23 cellular contexts compared by ENCODE assay signal in the genomic region with DNA sequence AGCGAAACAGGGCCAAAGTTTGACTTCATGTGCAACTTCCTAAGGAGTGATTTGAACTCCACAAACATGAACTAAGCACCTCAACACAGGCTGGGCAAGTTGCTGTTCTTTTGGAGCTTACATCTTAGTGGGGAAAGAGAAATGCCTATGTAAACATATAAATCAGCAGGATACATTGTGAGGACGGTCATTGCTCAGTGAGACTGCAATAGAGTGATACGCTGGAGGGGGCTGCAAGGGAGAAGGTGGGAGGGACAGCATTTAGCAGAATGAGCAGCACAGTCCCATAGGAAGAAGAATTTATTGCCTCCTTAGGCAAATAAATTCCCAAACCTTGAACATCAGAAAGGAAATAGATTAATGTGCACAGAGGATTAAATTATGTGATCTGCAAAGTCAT.
DNase-seq lines count a peak whose midpoint lies in the region; ATAC-seq and TF ChIP-seq lines count a peak whose summit lies in the region.
"Had no signal": no experiment of that assay in that cellular context is flagged by ENCODE, and none has a peak within 500 bp of the region (broad histone marks: within the 10 kb centered on the region; RNA-seq: fewer than 3 reads in every experiment).

No MANE protein-coding gene starts in this region.

- in situ Hi-C loops in mammary epithelial cell (cut with MboI; ENCODE audit: low sequenced_read_pairs in 2 of 2), result no loop called here

- peak overlapping the region; percentile 87 for H3K27ac Mint-ChIP-seq in mesothelial cell of epicardium
- no peak overlapping the region for H3K27ac Mint-ChIP-seq in endothelial cell (ENCODE audit: unreplicated experiment)
- H3K27ac Mint-ChIP-seq: activated CD8-positive, alpha-beta T cell treated with anti-CD3 and anti-CD28 coated beads for 36 hours; activated naive CD4-positive, alpha-beta T cell treated with anti-CD3 and anti-CD28 coated beads, Interleukin-2, amount 50 U/mL, for 24 hours; activated T-helper 2 cell treated with anti-CD3 and anti-CD28 coated beads, Interferon-gamma antibody, Interleukin-2, Interleukin-4, amounts not matched to agents 10 μg/mL and 5 μg/mL and 100 μg/mL, durations not matched to agents 14 hours and 24 hours and 36 hours; dendritic cell treated with granulocyte-macrophage colony-stimulating factor and Interleukin-4, amounts not matched to agents 40 ng/mL and 50 ng/mL, for 4 days; T-helper 17 cell had no signal

- no peak for ATAC-seq in left colon
- ATAC-seq: activated CD8-positive, alpha-beta T cell treated with anti-CD3 and anti-CD28 coated beads for 36 hours; right cardiac atrium; T-helper 17 cell had no signal

- H3K36me3 ChIP-seq in OCI-LY3 (replicated peaks; ENCODE audit: low read depth, low read length) (no peaks in the 10 kb centered on the region), mammary epithelial cell (ENCODE audit: insufficient read depth, low read length) (no peaks in the 10 kb centered on the region)
- H3K36me3 ChIP-seq: lower lobe of right lung had no signal

- H3K27me3 Mint-ChIP-seq in mesothelial cell of epicardium (ENCODE audit: low read depth) (no peaks in the 10 kb centered on the region), endothelial cell (ENCODE audit: unreplicated experiment) (peaks cover 5% of the 10 kb centered on the region)
- H3K27me3 Mint-ChIP-seq: dendritic cell treated with granulocyte-macrophage colony-stimulating factor and Interleukin-4, amounts not matched to agents 40 ng/mL and 50 ng/mL, for 4 days had no signal

- no TSS peak for BruUV-seq in mammary epithelial cell (replicated peaks; lab: Mats Ljungman, UMichigan)

- no peak overlapping the region for H3K4me3 Mint-ChIP-seq in mesothelial cell of epicardium
- no peak overlapping the region for H3K4me3 Mint-ChIP-seq in endothelial cell (ENCODE audit: unreplicated experiment)
- H3K4me3 Mint-ChIP-seq: activated CD8-positive, alpha-beta T cell treated with anti-CD3 and anti-CD28 coated beads for 36 hours; activated naive CD4-positive, alpha-beta T cell treated with anti-CD3 and anti-CD28 coated beads, Interleukin-2, amount 50 U/mL, for 24 hours; dendritic cell treated with granulocyte-macrophage colony-stimulating factor and Interleukin-4, amounts not matched to agents 40 ng/mL and 50 ng/mL, for 4 days; T-helper 17 cell had no signal

- intact Hi-C loops in mammary epithelial cell (cut with micrococcal nuclease), result loop anchor here (1.0 to 2.0 kb wide), 3 partner anchors 12 to 44 kb away; no protein-coding TSS in a partner anchor
- intact Hi-C loops in left colon (cut with DNase I, micrococcal nuclease), result no loop called here

- H3K4me1 Mint-ChIP-seq in mesothelial cell of epicardium (peaks cover 68% of the 10 kb centered on the region), endothelial cell (ENCODE audit: unreplicated experiment) (no peaks in the 10 kb centered on the region)

- H3K9me3 ChIP-seq in OCI-LY3 (ENCODE audit: insufficient read depth, low read length) (no peaks in the 10 kb centered on the region), mammary epithelial cell (replicated peaks; ENCODE audit: insufficient read depth, low read length) (no peaks in the 10 kb centered on the region)
- H3K9me3 ChIP-seq: lower lobe of right lung had no signal

- no peaks in the 10 kb centered on the region for H3K9me3 Mint-ChIP-seq in mesothelial cell of epicardium
- no peaks in the 10 kb centered on the region for H3K9me3 Mint-ChIP-seq in endothelial cell (ENCODE audit: unreplicated experiment)
- H3K9me3 Mint-ChIP-seq: activated CD8-positive, alpha-beta T cell treated with anti-CD3 and anti-CD28 coated beads for 36 hours; activated naive CD4-positive, alpha-beta T cell treated with anti-CD3 and anti-CD28 coated beads, Interleukin-2, amount 50 U/mL, for 24 hours; activated T-helper 2 cell treated with anti-CD3 and anti-CD28 coated beads, Interferon-gamma antibody, Interleukin-2, Interleukin-4, amounts not matched to agents 10 μg/mL and 5 μg/mL and 100 μg/mL, durations not matched to agents 14 hours and 24 hours and 36 hours; dendritic cell treated with granulocyte-macrophage colony-stimulating factor and Interleukin-4, amounts not matched to agents 40 ng/mL and 50 ng/mL, for 4 days had no signal

- H3K27me3 ChIP-seq in OCI-LY3 (ENCODE audit: low read depth, low read length) (peaks cover 81% of the 10 kb centered on the region), mammary epithelial cell (ENCODE audit: insufficient read depth, low read length) (no peaks in the 10 kb centered on the region)

- TF ChIP-seq CTCF in C4-2B (conservative IDR thresholded peaks at IDR 0.05) (no peak), OCI-LY3 (IDR thresholded peaks at IDR 0.05; ENCODE audit: low read depth, low read length) (no peak), mammary epithelial cell (conservative IDR thresholded peaks at IDR 0.05 in 1 of 2, IDR thresholded peaks at IDR 0.05 in 1 of 2; ENCODE audit: extremely low read depth in 1 of 2, insufficient read depth in 1 of 2, low read depth in 1 of 2, low read length in 2 of 2) (no peak), mesothelial cell of epicardium (IDR thresholded peaks at IDR 0.05; ENCODE audit: unreplicated experiment) (no peak), endothelial cell (IDR thresholded peaks at IDR 0.05; ENCODE audit: unreplicated experiment) (no peak)

- H4K20me1 ChIP-seq in OCI-LY3 (ENCODE audit: insufficient read depth, low read length) (no peaks in the 10 kb centered on the region), mammary epithelial cell (ENCODE audit: insufficient read depth, low read length) (no peaks in the 10 kb centered on the region)

- H3K36me3 Mint-ChIP-seq in mesothelial cell of epicardium (no peaks in the 10 kb centered on the region), endothelial cell (ENCODE audit: low read depth, unreplicated experiment) (no peaks in the 10 kb centered on the region)
- H3K36me3 Mint-ChIP-seq: activated naive CD4-positive, alpha-beta T cell treated with anti-CD3 and anti-CD28 coated beads, Interleukin-2, amount 50 U/mL, for 24 hours had no signal

- H3K4me3 ChIP-seq in OCI-LY3 (ENCODE audit: low read length) (no peak overlapping the region), mammary epithelial cell (replicated peaks in 1 of 3; ENCODE audit: insufficient read depth in 1 of 3, low read depth in 2 of 3, low read length in 3 of 3) (no peak overlapping the region)
- H3K4me3 ChIP-seq: lower lobe of right lung had no signal

- no peaks in the 10 kb centered on the region for H3K79me2 ChIP-seq in OCI-LY3 (ENCODE audit: low read length)
- peaks cover 98% of the 10 kb centered on the region for H3K79me2 ChIP-seq in mammary epithelial cell (ENCODE audit: insufficient read depth, low read length)

- CTCF ChIA-PET in mammary epithelial cell (lab: Charles Lee; ENCODE audit: low non-redundant PET), result no interaction called here

- H3K9ac ChIP-seq in OCI-LY3 (ENCODE audit: low read length) (no peak overlapping the region), mammary epithelial cell (ENCODE audit: insufficient read depth, low read length) (peak overlapping the region; percentile 15)

- DNase-seq in mammary epithelial cell (no peak), mesothelial cell of epicardium (ENCODE audit: low spot score in 2 of 2, unreplicated experiment in 2 of 2) (no peak), left colon (no peak), AG20443 (ENCODE audit: low spot score) (no peak), GF-D8 (lab: John Stamatoyannopoulos, UW) (no peak), endothelial cell (ENCODE audit: low spot score) (no peak)
- DNase-seq: activated CD8-positive, alpha-beta T cell treated with anti-CD3 and anti-CD28 coated beads for 36 hours; amygdala; C1 segment of cervical spinal cord; Karpas-422; kidney; lower lobe of right lung; NCI-H2227 treated with DMSO at 0.1 percent for 48 hours; NCI-H69; right cardiac atrium; stimulated activated CD4-positive, alpha-beta T cell treated with anti-CD3 and anti-CD28 coated beads, Interleukin-2, amount 100 ng/mL, for 48 hours; T-helper 17 cell had no signal

- peaks cover 34% of the 10 kb centered on the region for H3K4me1 ChIP-seq in OCI-LY3 (ENCODE audit: low read length)
- peaks cover 99% of the 10 kb centered on the region for H3K4me1 ChIP-seq in mammary epithelial cell (ENCODE audit: insufficient read depth, low read length)

- dilution Hi-C loops in mammary epithelial cell (cut with HindIII; ENCODE audit: low sequenced_read_pairs), result no loop called here

- WGBS in mammary epithelial cell (ENCODE audit: low coverage, missing lambda C conversion rate), result 83% methylated on average over 1 of the region's 3 CpGs

- H2AFZ ChIP-seq in OCI-LY3 (ENCODE audit: low read depth, low read length) (no peak overlapping the region), mammary epithelial cell (ENCODE audit: low read depth, low read length) (no peak overlapping the region)

- H3K27ac ChIP-seq in C4-2B (peak overlapping the region; percentile 73; the same call in 1 of the 2 replicates), OCI-LY3 (ENCODE audit: low read length) (no peak overlapping the region), mammary epithelial cell (ENCODE audit: insufficient read depth, low read depth, low read length) (peak overlapping the region; percentile 67)
- H3K27ac ChIP-seq: HL-60, lower lobe of right lung had no signal

- peak overlapping the region; percentile 8; the same call in 1 of the 2 replicates for H3K4me2 ChIP-seq in OCI-LY3 (ENCODE audit: low read length)
- H3K4me2 ChIP-seq in mammary epithelial cell (ENCODE audit: insufficient read depth, low read depth, low read length), result peak overlapping the region; percentile 63
